In the genomic region with DNA sequence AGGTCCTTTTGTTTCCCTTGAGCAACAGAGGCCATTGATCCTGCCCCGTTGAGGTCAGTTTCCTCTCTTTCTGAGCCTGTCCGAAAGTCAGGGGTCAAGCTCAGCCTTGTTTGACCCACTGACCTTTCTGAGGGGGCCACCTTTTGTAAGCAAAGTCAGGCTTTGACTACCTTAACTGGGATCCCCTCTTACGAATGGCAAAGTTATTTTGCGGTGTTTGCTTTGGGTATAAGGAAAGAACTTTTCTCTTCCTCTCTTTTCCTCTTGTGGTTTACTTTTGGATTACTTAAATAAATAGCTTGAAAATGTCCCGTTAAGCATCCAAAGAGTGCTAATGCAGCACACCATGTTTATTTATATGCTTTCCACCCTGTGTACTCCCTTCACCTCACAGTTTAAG, we compare ENCODE assay signal across 17 cellular contexts.
DNase-seq lines count a peak whose midpoint lies in the region; ATAC-seq, FAIRE-seq and TF ChIP-seq lines count a peak whose summit lies in the region.
"Had no signal": no experiment of that assay in that cellular context is flagged by ENCODE, and none has a peak within 500 bp of the region (broad histone marks: within the 10 kb centered on the region; RNA-seq: fewer than 3 reads in every experiment).

No MANE protein-coding gene starts in this region.

- no peak overlapping the region for H2AK5ac ChIP-seq in IMR-90 (ENCODE audit: low read depth, low read length)

- no peaks in the 10 kb centered on the region for H3K9me1 ChIP-seq in IMR-90 (ENCODE audit: insufficient read depth, low read length)

- H3K56ac ChIP-seq in IMR-90 (ENCODE audit: extremely low read depth, insufficient read depth, low read length), result no peak overlapping the region

- H3K9ac ChIP-seq in IMR-90 (ENCODE audit: low read depth, low read length) (no peak overlapping the region), neural progenitor cell (no peak overlapping the region)

- no peak overlapping the region for H2BK120ac ChIP-seq in IMR-90 (ENCODE audit: low read depth, low read length)

- no peak overlapping the region for H2BK15ac ChIP-seq in IMR-90 (ENCODE audit: low read depth, low read length)

- 21% methylated on average over 5 of the region's 5 CpGs for WGBS in A549 (ENCODE audit: missing lambda C conversion rate)
- WGBS in IMR-90 (ENCODE audit: extremely low coverage in 2 of 2, insufficient read length in 1 of 2), 2 experiments, result 58% methylated on average over 2 of the region's 5 CpGs; no CpG with 5 or more reads in 1 of the 2 experiments
- WGBS in spleen, 5 donors, result 65 to 73% (median 72%) methylated on average over 5 of the region's 5 CpGs

- no peaks in the 10 kb centered on the region for H3K79me2 ChIP-seq in neural progenitor cell (ENCODE audit: low read depth)

- H2BK5ac ChIP-seq in IMR-90 (ENCODE audit: low read depth, low read length, poor library complexity, severe bottlenecking), result no peak overlapping the region

- intact Hi-C loops in IMR-90 (cut with micrococcal nuclease) (no loop called here), spleen (cut with DNase I; ENCODE audit: low total_unique reads) (no loop called here)

- no peak for TF ChIP-seq RAD21 in A549 (conservative IDR thresholded peaks at IDR 0.05 in 1 of 2, IDR thresholded peaks at IDR 0.05 in 1 of 2)
- no peak for TF ChIP-seq RAD21 in IMR-90 (IDR thresholded peaks at IDR 0.05; ENCODE audit: low read length)

- H4K20me1 ChIP-seq in IMR-90 (ENCODE audit: insufficient read depth, low read length) (peaks cover 23% of the 10 kb centered on the region; the same call in 1 of the 2 replicates), neural progenitor cell (ENCODE audit: low read depth) (no peaks in the 10 kb centered on the region)

- TF ChIP-seq EP300 in A549 (IDR thresholded peaks at IDR 0.05), result no peak

- H2AK9ac ChIP-seq in IMR-90 (replicated peaks; ENCODE audit: low read depth, low read length, poor library complexity), result no peak overlapping the region

- H3K27me3 ChIP-seq in IMR-90 (ENCODE audit: control insufficient read depth, insufficient read depth, low read length) (no peaks in the 10 kb centered on the region), neural progenitor cell (no peaks in the 10 kb centered on the region), spleen (replicated peaks in 1 of 7) (peaks cover 0 to 4% (median 0%) of the 10 kb centered on the region in 7 donors)
- no peaks in the 10 kb centered on the region for H3K27me3 ChIP-seq in CD8-positive, alpha-beta memory T cell (ENCODE audit: insufficient read depth, low read length, poor library complexity, severe bottlenecking)

- TF ChIP-seq CTCF in A549 (IDR thresholded peaks at IDR 0.05) (no peak), IMR-90 (conservative IDR thresholded peaks at IDR 0.05; ENCODE audit: low read depth, low read length) (no peak), neural progenitor cell (IDR thresholded peaks at IDR 0.05) (no peak), spleen (IDR thresholded peaks at IDR 0.05 in 8 of 11, conservative IDR thresholded peaks at IDR 0.05 in 3 of 11) (no peak)

- BruUV-seq in IMR-90 (replicated peaks; lab: Mats Ljungman, UMichigan), result no TSS peak

- H4K91ac ChIP-seq in IMR-90 (ENCODE audit: insufficient read depth, low read depth, low read length), result no peak overlapping the region

- no peak overlapping the region for H2BK20ac ChIP-seq in IMR-90 (ENCODE audit: low read depth, low read length)

- peaks cover 52% of the 10 kb centered on the region for H3K4me1 ChIP-seq in A549
- peaks cover 10% of the 10 kb centered on the region; the same call in 1 of the 2 replicates for H3K4me1 ChIP-seq in IMR-90 (ENCODE audit: control insufficient read depth, insufficient read depth, low read length)
- H3K4me1 ChIP-seq in neural progenitor cell, result peaks cover 16% of the 10 kb centered on the region
- no peaks in the 10 kb centered on the region for H3K4me1 ChIP-seq in CD8-positive, alpha-beta memory T cell (ENCODE audit: insufficient read depth, low read length)
- H3K4me1 ChIP-seq in spleen, result no peaks in the 10 kb centered on the region

- H3K4me3 ChIP-seq in A549 (no peak overlapping the region), IMR-90 (ENCODE audit: insufficient read depth, low read depth, low read length) (no peak overlapping the region), neural progenitor cell (no peak overlapping the region), spleen (no peak overlapping the region)
- H3K4me3 ChIP-seq in CD8-positive, alpha-beta memory T cell (ENCODE audit: low read length), result no peak overlapping the region
- H3K4me3 ChIP-seq: GM23338 had no signal

- no peak overlapping the region for H4K8ac ChIP-seq in IMR-90 (ENCODE audit: low read depth in 2 of 2, low read length in 2 of 2)

- H3K27me3 Mint-ChIP-seq in neural progenitor cell (ENCODE audit: insufficient read depth, low read depth), result peaks cover 10% of the 10 kb centered on the region
- H3K27me3 Mint-ChIP-seq in CD8-positive, alpha-beta memory T cell, result peaks cover 9 to 31% of the 10 kb centered on the region in 2 donors
- H3K27me3 Mint-ChIP-seq: IgD-negative memory B cell had no signal

- H4K5ac ChIP-seq in IMR-90 (ENCODE audit: low read depth, low read length), result no peak overlapping the region

- H3F3A ChIP-seq in neural progenitor cell (ENCODE audit: low read depth), result no peaks in the 10 kb centered on the region

- H3K4me2 ChIP-seq in A549 (peak overlapping the region; percentile 50), IMR-90 (ENCODE audit: low read depth, low read length) (no peak overlapping the region), neural progenitor cell (peak overlapping the region; percentile 38)
- H3K4me2 ChIP-seq: GM23338 had no signal

- H3K36me3 Mint-ChIP-seq in neural progenitor cell, result no peaks in the 10 kb centered on the region
- H3K36me3 Mint-ChIP-seq in CD8-positive, alpha-beta memory T cell, result no peaks in the 10 kb centered on the region
- H3K36me3 Mint-ChIP-seq: CD4-positive, alpha-beta memory T cell; IgD-negative memory B cell had no signal

- no peak overlapping the region for H2AFZ ChIP-seq in IMR-90 (replicated peaks; ENCODE audit: low read length, poor library complexity)
- H2AFZ ChIP-seq in neural progenitor cell (replicated peaks), result no peak overlapping the region
- H2AFZ ChIP-seq: GM23338 had no signal

- H3K18ac ChIP-seq in IMR-90 (ENCODE audit: low read depth, low read length), result no peak overlapping the region

- ATAC-seq in A549, result peak in 1 of 2 experiments; percentile 61; a peak in 3 of 6 replicates
- peak; percentile 42; the same call in 1 of the 2 replicates for ATAC-seq in IMR-90 (ENCODE audit: low read depth)
- ATAC-seq in HG02973 (IDR thresholded peaks at IDR 0.05; ENCODE audit: unreplicated experiment), result no peak
- ATAC-seq: GM23338 had no signal

- POLR2A ChIA-PET in A549 (lab: Yijun Ruan, JAX), result no interaction called here
- POLR2A ChIA-PET in IMR-90 (lab: Charles Lee; ENCODE audit: unreplicated experiment), result no interaction called here
- POLR2A ChIA-PET in CD8-positive, alpha-beta memory T cell (lab: Charles Lee), result no interaction called here

- H3K27ac ChIP-seq in A549 (peak overlapping the region; percentile 55 to 73), IMR-90 (ENCODE audit: insufficient read depth, low read length) (no peak overlapping the region), caudate nucleus (ENCODE audit: low read depth, low read length) (peak overlapping the region; percentile 59), neural progenitor cell (no peak overlapping the region), spleen (no peak overlapping the region)
- H3K27ac ChIP-seq in CD8-positive, alpha-beta memory T cell (ENCODE audit: low read depth, low read length), result no peak overlapping the region

- H3K36me3 ChIP-seq in IMR-90 (ENCODE audit: control insufficient read depth, insufficient read depth, low read length) (peaks cover 2% of the 10 kb centered on the region; the same call in 1 of the 2 replicates), neural progenitor cell (no peaks in the 10 kb centered on the region), spleen (no peaks in the 10 kb centered on the region)
- H3K36me3 ChIP-seq in CD8-positive, alpha-beta memory T cell (ENCODE audit: insufficient read depth, low read length), result no peaks in the 10 kb centered on the region

- no peak overlapping the region for H3K4ac ChIP-seq in IMR-90 (ENCODE audit: low read depth, low read length)

- TF ChIP-seq POLR2A in A549 (IDR thresholded peaks at IDR 0.05; ENCODE audit: low read length) (no peak), IMR-90 (IDR thresholded peaks at IDR 0.05; ENCODE audit: low read depth, low read length) (no peak), spleen (IDR thresholded peaks at IDR 0.05) (no peak)

- no peaks in the 10 kb centered on the region for H3K9me3 ChIP-seq in A549
- H3K9me3 ChIP-seq in IMR-90 (ENCODE audit: control insufficient read depth, insufficient read depth, low read length), result no peaks in the 10 kb centered on the region
- no peaks in the 10 kb centered on the region for H3K9me3 ChIP-seq in neural progenitor cell (ENCODE audit: low read depth)
- H3K9me3 ChIP-seq in CD8-positive, alpha-beta memory T cell (ENCODE audit: low read length), result no peaks in the 10 kb centered on the region
- H3K9me3 ChIP-seq in spleen, result no peaks in the 10 kb centered on the region

- no peak overlapping the region for H3K14ac ChIP-seq in IMR-90 (replicated peaks; ENCODE audit: low read depth, low read length)

- H3K23ac ChIP-seq in IMR-90 (ENCODE audit: low read depth, low read length), result no peak overlapping the region

- CTCF ChIA-PET in A549 (lab: Yijun Ruan, JAX) (interaction anchor here (0.6 to 1.6 kb wide), 5 partner anchors 8 to 345 kb away, joined by 3 to 6 read pairs (median 3); no protein-coding TSS in a partner anchor), IMR-90 (lab: Yijun Ruan, JAX) (interaction anchor here (0.6 to 1.5 kb wide), 2 partner anchors 12 to 296 kb away, joined by 3 read pairs; no protein-coding TSS in a partner anchor)
- CTCF ChIA-PET in CD8-positive, alpha-beta memory T cell (lab: Charles Lee), result no interaction called here

- dilution Hi-C loops in IMR-90 (cut with HindIII; ENCODE audit: low sequenced_read_pairs, unreplicated experiment), result no loop called here

- no peak overlapping the region for H3K4me3 Mint-ChIP-seq in neural progenitor cell
- no peak overlapping the region for H3K4me3 Mint-ChIP-seq in CD8-positive, alpha-beta memory T cell
- H3K4me3 Mint-ChIP-seq: B cell; CD4-positive, alpha-beta memory T cell; GM23338 had no signal

- in situ Hi-C loops in IMR-90 (cut with MboI; ENCODE audit: low sequenced_read_pairs), result loop anchor here (10.0 kb wide), 1 partner anchor 699 kb away; no protein-coding TSS in a partner anchor

- H3K9me3 Mint-ChIP-seq in neural progenitor cell, result no peaks in the 10 kb centered on the region
- no peaks in the 10 kb centered on the region for H3K9me3 Mint-ChIP-seq in CD8-positive, alpha-beta memory T cell
- H3K9me3 Mint-ChIP-seq: CD4-positive, alpha-beta memory T cell; GM23338 had no signal

- peak; percentile 51 for FAIRE-seq in A549 (lab: Jason Lieb, UNC)
- FAIRE-seq: GM12892 had no signal

- peaks cover 24% of the 10 kb centered on the region for H3K4me1 Mint-ChIP-seq in neural progenitor cell
- H3K4me1 Mint-ChIP-seq in CD8-positive, alpha-beta memory T cell, result no peaks in the 10 kb centered on the region
- H3K4me1 Mint-ChIP-seq: B cell; CD4-positive, alpha-beta memory T cell; IgD-negative memory B cell had no signal

- H3K79me1 ChIP-seq in IMR-90 (ENCODE audit: low read depth in 1 of 2, low read length in 2 of 2), result 0 out of 4 replicates have a peak, but pooled peaks cover 0 to 10% of the 10 kb centered on the region in 2 experiments

- DNase-seq in A549 (ENCODE audit: low read depth in 1 of 2, low spot score in 1 of 2) (peak in 1 of 2 experiments; percentile 47), IMR-90 (no peak), caudate nucleus (lab: John Stamatoyannopoulos, UW) (no peak), neural progenitor cell (ENCODE audit: low spot score) (no peak), mesenteric fat pad (ENCODE audit: low spot score) (no peak), spleen (no peak)
- DNase-seq in CD8-positive, alpha-beta memory T cell, result no peak
- DNase-seq: C1 segment of cervical spinal cord; CD4-positive, alpha-beta memory T cell; DND-41; GDM1; H7 had no signal

- H3K27ac Mint-ChIP-seq in neural progenitor cell, result no peak overlapping the region
- no peak overlapping the region for H3K27ac Mint-ChIP-seq in CD8-positive, alpha-beta memory T cell
- H3K27ac Mint-ChIP-seq: B cell; CD4-positive, alpha-beta memory T cell; GM23338; IgD-negative memory B cell had no signal

Comparison
In these comparisons a context has a peak if more than half of its experiments do, and no peak if none do; other contexts are left out.
1. H3K27ac ChIP-seq: peak in A549 (2 of 2) and caudate nucleus (single experiment); none in IMR-90 (single experiment), neural progenitor cell (single experiment), CD8-positive, alpha-beta memory T cell (single experiment) and spleen (0 of 8).